In the genomic region with DNA sequence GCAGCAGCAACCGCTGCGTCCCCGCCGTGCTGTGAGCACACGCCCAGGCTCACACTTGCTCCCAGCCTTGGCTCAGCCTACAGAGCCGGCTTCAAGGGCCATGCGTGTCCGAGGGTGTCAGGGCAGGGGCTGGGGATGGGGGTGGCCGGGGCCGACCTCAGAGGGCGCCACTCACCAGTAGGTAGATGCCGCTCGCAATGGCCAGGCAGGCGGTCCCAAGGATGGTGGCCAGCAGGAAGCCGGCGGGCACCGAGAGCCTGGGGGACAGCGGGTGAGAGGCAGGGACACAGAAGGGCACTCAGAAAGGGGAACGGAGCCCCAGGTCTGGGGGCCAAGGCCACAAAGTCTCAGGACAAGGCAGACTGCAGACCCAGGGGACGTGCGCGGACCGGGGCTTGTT, we compare ENCODE assay signal across 25 cellular contexts. TPM values are rescaled to one million over a fixed set of nuclear protein-coding genes. Genes with fewer than 3 reads are reported as not detected.
"Had no signal": no experiment of that assay in that cellular context is flagged by ENCODE, and none has a peak within 500 bp of the region (broad histone marks: within the 10 kb centered on the region; RNA-seq: fewer than 3 reads in every experiment).

No MANE protein-coding gene starts in this region.

- H3K36me3 ChIP-seq: colonic mucosa, left ventricle myocardium inferior, upper lobe of right lung had no signal

- H3K9me3 Mint-ChIP-seq: activated CD4-positive, alpha-beta T cell treated with anti-CD3 and anti-CD28 coated beads, Interleukin-2, amount 10 ng/mL, durations not matched to agents 7 days and 5 days; activated CD8-positive, alpha-beta T cell treated with anti-CD3 and anti-CD28 coated beads for 36 hours; activated naive CD8-positive, alpha-beta T cell treated with anti-CD3 and anti-CD28 coated beads for 36 hours; activated T-cell treated with anti-CD3 and anti-CD28 coated beads, Interleukin-2, amount 50 U/mL, for 4 hours; mesothelial cell of epicardium; nephron had no signal

- H3K27ac Mint-ChIP-seq: activated CD4-positive, alpha-beta T cell treated with anti-CD3 and anti-CD28 coated beads, Interleukin-2, amount 10 ng/mL, durations not matched to agents 7 days and 5 days; activated CD8-positive, alpha-beta T cell treated with anti-CD3 and anti-CD28 coated beads for 36 hours; activated naive CD8-positive, alpha-beta T cell treated with anti-CD3 and anti-CD28 coated beads for 36 hours; mesothelial cell of epicardium; nephron had no signal

- H3K4me3 Mint-ChIP-seq: activated CD4-positive, alpha-beta T cell treated with anti-CD3 and anti-CD28 coated beads, Interleukin-2, amount 10 ng/mL, durations not matched to agents 7 days and 5 days; activated CD8-positive, alpha-beta T cell treated with anti-CD3 and anti-CD28 coated beads for 36 hours; activated naive CD8-positive, alpha-beta T cell treated with anti-CD3 and anti-CD28 coated beads for 36 hours; activated T-cell treated with anti-CD3 and anti-CD28 coated beads, Interleukin-2, amount 50 U/mL, for 4 hours; mesothelial cell of epicardium; nephron had no signal

- H3K4me2 ChIP-seq: smooth muscle cell had no signal

- DNase-seq: activated CD4-positive, alpha-beta T cell treated with anti-CD3 and anti-CD28 coated beads, Interleukin-2, amount 10 ng/mL, durations not matched to agents 7 days and 5 days; activated CD4-positive, CD25-positive, alpha-beta regulatory T cell treated with anti-CD3 and anti-CD28 coated beads, Interleukin-2, amount 50 U/mL, for 72 hours; activated CD8-positive, alpha-beta T cell treated with anti-CD3 and anti-CD28 coated beads for 36 hours; activated naive CD4-positive, alpha-beta T cell treated with Interleukin-2 at 50 U/mL for 16 hours; activated naive CD8-positive, alpha-beta T cell treated with anti-CD3 and anti-CD28 coated beads for 36 hours; activated T-cell treated with anti-CD3 and anti-CD28 coated beads, Interleukin-2, amount 50 U/mL, for 4 hours; foreskin keratinocyte; left ventricle myocardium inferior; nucleus accumbens; stimulated activated CD4-positive, alpha-beta T cell treated with anti-CD3 and anti-CD28 coated beads, Interleukin-4, amount 100 ng/mL, for 1 hour; stimulated activated naive CD4-positive, alpha-beta T cell; upper lobe of right lung had no signal

- H3K4me1 ChIP-seq: colonic mucosa, foreskin keratinocyte had no signal

- H3K9me3 ChIP-seq: colonic mucosa, left ventricle myocardium inferior, upper lobe of right lung had no signal

- H3K27ac ChIP-seq: colonic mucosa, foreskin keratinocyte, left ventricle myocardium inferior, upper lobe of right lung, VCaP had no signal

- ATAC-seq: activated CD8-positive, alpha-beta T cell treated with anti-CD3 and anti-CD28 coated beads for 36 hours; activated T-cell treated with anti-CD3 and anti-CD28 coated beads, Interleukin-2, amount 50 U/mL, for 4 hours; foreskin keratinocyte; sciatic nerve; SK-N-SH treated with all-trans-retinoic acid at 6 μM for 48 hours; upper lobe of right lung had no signal

- H3K27me3 ChIP-seq: upper lobe of right lung had no signal

- H3K27me3 Mint-ChIP-seq: activated CD8-positive, alpha-beta T cell treated with anti-CD3 and anti-CD28 coated beads for 36 hours; activated naive CD8-positive, alpha-beta T cell treated with anti-CD3 and anti-CD28 coated beads for 36 hours had no signal

- H3K4me3 ChIP-seq: colonic mucosa, left ventricle myocardium inferior, smooth muscle cell, upper lobe of right lung had no signal

- FAIRE-seq: astrocyte, endometrium had no signal

RNA-seq across cellular contexts. Expression of a gene that starts 7.6 kb away (rescaled TPM):
- total RNA-seq: activated naive CD8-positive, alpha-beta T cell treated with anti-CD3 and anti-CD28 coated beads for 36 hours; activated T-cell treated with anti-CD3 and anti-CD28 coated beads, Interleukin-2, amount 50 U/mL, for 4 hours; colonic mucosa; fibroblast of lung; foreskin keratinocyte; glomerular endothelial cell; left ventricle myocardium inferior; lung microvascular endothelial cell; mesothelial cell of epicardium; sciatic nerve; smooth muscle cell; subcutaneous adipose tissue; upper lobe of right lung had no signal
- polyA plus RNA-seq: fibroblast of lung, foreskin keratinocyte, smooth muscle cell had no signal

RNA-seq across cellular contexts. Expression of a gene that starts 40.4 kb away (rescaled TPM):
- total RNA-seq: foreskin keratinocyte had no signal
- polyA plus RNA-seq: fibroblast of lung had no signal
